ENCODE assay signal across 1 cellular context in the genomic region with DNA sequence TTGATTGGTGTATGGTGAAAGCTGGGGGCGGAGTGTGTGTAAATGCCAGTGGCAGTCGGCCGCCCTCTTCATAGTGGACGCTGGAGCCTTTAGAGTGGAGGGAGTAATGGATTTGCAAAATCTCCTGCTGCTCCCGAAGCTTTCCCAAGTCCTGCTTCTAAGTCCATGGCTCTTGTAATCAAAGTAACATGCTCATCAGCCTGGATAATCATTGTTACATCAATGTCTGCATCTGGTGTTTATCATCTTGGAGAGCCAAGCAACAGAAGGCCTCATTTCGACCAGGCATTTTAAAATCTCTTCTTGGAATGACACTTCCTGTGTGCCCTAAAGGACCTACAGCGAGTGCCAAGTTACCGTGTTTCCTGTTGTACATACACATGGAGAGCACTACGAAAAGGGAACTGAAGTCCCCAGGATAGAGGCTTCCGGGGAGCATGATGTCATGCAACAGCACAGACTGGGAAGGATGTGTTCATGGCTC.
TF ChIP-seq lines count a peak whose summit lies in the region.

No MANE protein-coding gene starts in this region.

TF ChIP-seq in HCT116, 20 proteins besides CTCF, POLR2A, EP300 and RAD21 (continued from another document):
- TF ChIP-seq REST (IDR thresholded peaks at IDR 0.05; ENCODE audit: low read depth) (no peak), EZH2 (IDR thresholded peaks at IDR 0.05) (no peak), CEBPB (IDR thresholded peaks at IDR 0.05; ENCODE audit: low read depth) (no peak), POLR2AphosphoS5 (IDR thresholded peaks at IDR 0.05; ENCODE audit: low read depth, low read length) (no peak), MAX (IDR thresholded peaks at IDR 0.05) (no peak), TCF7L2 (IDR thresholded peaks at IDR 0.05; ENCODE audit: borderline replicate concordance, extremely low read depth, insufficient read depth, insufficient read length) (no peak), SP1 (IDR thresholded peaks at IDR 0.05; ENCODE audit: low read depth) (no peak), SRF (IDR thresholded peaks at IDR 0.05; ENCODE audit: low read depth) (no peak)
TF ChIP-seq in HCT116: peak in this region for 0.
